In genomic region chr5:71586941-71587708, GRCh38 we compare ENCODE assay signal across 8 cellular contexts. TPM values are rescaled to one million over a fixed set of nuclear protein-coding genes. Genes with fewer than 3 reads are reported as not detected.
DNase-seq lines count a peak whose midpoint lies in the region; ATAC-seq and TF ChIP-seq lines count a peak whose summit lies in the region.

Gene MCCC2, plus strand, starts transcription at chr5:71587340. Its CDS starts 86 bp downstream, at chr5:71587426.

- CTCF ChIA-PET in RWPE1 (lab: Yijun Ruan, JAX): interaction anchor here (0.6 to 4.1 kb wide), 3 partner anchors 14 to 120 kb away, joined by 3 to 18 read pairs (median 4); no protein-coding TSS in a partner anchor

- intact Hi-C loops in activated T-helper 2 cell treated with anti-CD3 and anti-CD28 coated beads, Interferon-gamma antibody, Interleukin-2, Interleukin-4, amounts not matched to agents 10 μg/mL and 5 μg/mL and 100 μg/mL, durations not matched to agents 14 hours and 24 hours and 36 hours (cut with micrococcal nuclease): loop anchor here (1.0 to 10.0 kb wide), 4 partner anchors 14 to 720 kb away; partner anchors contain the start of gene BDP1

- POLR2A ChIA-PET in RWPE1 (lab: Yijun Ruan, JAX; ENCODE audit: low non-redundant PET): interaction anchor here (0.8 to 2.0 kb wide), 2 partner anchors 14 to 112 kb away, joined by 3 to 9 read pairs; no protein-coding TSS in a partner anchor
- POLR2A ChIA-PET in naive thymus-derived CD8-positive, alpha-beta T cell (lab: Charles Lee): interaction anchor here (0.6 to 2.3 kb wide), 4 partner anchors 14 to 132 kb away, joined by 3 to 25 read pairs (median 6); partner anchors contain the start of gene BDP1

- H3K27ac ChIP-seq in RWPE1: peak within 1 kb of the TSS; percentile 85

- peaks cover 14% of the 10 kb centered on the region for H3K36me3 Mint-ChIP-seq in activated T-helper 2 cell treated with anti-CD3 and anti-CD28 coated beads, Interferon-gamma antibody, Interleukin-2, Interleukin-4, amounts not matched to agents 10 μg/mL and 5 μg/mL and 100 μg/mL, durations not matched to agents 14 hours and 24 hours and 36 hours (ENCODE audit: low read depth)
- peaks cover 0 to 3% (median 0%) of the 10 kb centered on the region in 3 donors for H3K36me3 Mint-ChIP-seq in naive thymus-derived CD8-positive, alpha-beta T cell
- H3K36me3 Mint-ChIP-seq in stimulated activated naive B cell treated with anti-CD40 and anti-IgM and Interleukin-4, amounts not matched to agents 10 μg/mL and 1 μg/mL and 100 μg/mL, for 72 hours: peaks cover 7 to 26% of the 10 kb centered on the region in 2 donors

- H3K4me3 Mint-ChIP-seq in activated T-helper 2 cell treated with anti-CD3 and anti-CD28 coated beads, Interferon-gamma antibody, Interleukin-2, Interleukin-4, amounts not matched to agents 10 μg/mL and 5 μg/mL and 100 μg/mL, durations not matched to agents 14 hours and 24 hours and 36 hours (ENCODE audit: low read depth): peak within 1 kb of the TSS; percentile 94
- H3K4me3 Mint-ChIP-seq in naive thymus-derived CD8-positive, alpha-beta T cell: peak within 1 kb of the TSS; percentile 90 to 100 (median 98)
- H3K4me3 Mint-ChIP-seq in stimulated activated naive B cell treated with anti-CD40 and anti-IgM and Interleukin-4, amounts not matched to agents 10 μg/mL and 1 μg/mL and 100 μg/mL, for 72 hours: peak within 1 kb of the TSS; percentile 93 to 97

- peak within 1 kb of the TSS; percentile 72 for H3K4me3 ChIP-seq in fibroblast of mammary gland (ENCODE audit: control insufficient read depth, low read depth, low read length)

- ATAC-seq in naive thymus-derived CD8-positive, alpha-beta T cell: peak; percentile 97 to 98
- peak; percentile 98 to 99 for ATAC-seq in stimulated activated naive B cell treated with anti-CD40 and anti-IgM and Interleukin-4, amounts not matched to agents 10 μg/mL and 1 μg/mL and 100 μg/mL, for 72 hours (replicated peaks)

- H3K27ac Mint-ChIP-seq in activated T-helper 2 cell treated with anti-CD3 and anti-CD28 coated beads, Interferon-gamma antibody, Interleukin-2, Interleukin-4, amounts not matched to agents 10 μg/mL and 5 μg/mL and 100 μg/mL, durations not matched to agents 14 hours and 24 hours and 36 hours: peak within 1 kb of the TSS; percentile 99
- peak within 1 kb of the TSS; percentile 94 to 100 (median 98) for H3K27ac Mint-ChIP-seq in naive thymus-derived CD8-positive, alpha-beta T cell
- H3K27ac Mint-ChIP-seq in stimulated activated naive B cell treated with anti-CD40 and anti-IgM and Interleukin-4, amounts not matched to agents 10 μg/mL and 1 μg/mL and 100 μg/mL, for 72 hours: peak within 1 kb of the TSS; percentile 99

- TF ChIP-seq CTCF in RWPE1 (conservative IDR thresholded peaks at IDR 0.05; ENCODE audit: low read depth): no peak
- no peak for TF ChIP-seq CTCF in fibroblast of mammary gland (conservative IDR thresholded peaks at IDR 0.05; ENCODE audit: control insufficient read depth, insufficient read depth, low read depth, low read length)

- H3K27me3 Mint-ChIP-seq in activated T-helper 2 cell treated with anti-CD3 and anti-CD28 coated beads, Interferon-gamma antibody, Interleukin-2, Interleukin-4, amounts not matched to agents 10 μg/mL and 5 μg/mL and 100 μg/mL, durations not matched to agents 14 hours and 24 hours and 36 hours (ENCODE audit: low read depth): no peaks in the 10 kb centered on the region
- no peaks in the 10 kb centered on the region for H3K27me3 Mint-ChIP-seq in naive thymus-derived CD8-positive, alpha-beta T cell
- no peaks in the 10 kb centered on the region for H3K27me3 Mint-ChIP-seq in stimulated activated naive B cell treated with anti-CD40 and anti-IgM and Interleukin-4, amounts not matched to agents 10 μg/mL and 1 μg/mL and 100 μg/mL, for 72 hours

- DNase-seq in EL (peak; percentile 97), H4 (ENCODE audit: low spot score) (peak; percentile 95), LoVo (ENCODE audit: low spot score) (peak; percentile 98), RWPE1 (ENCODE audit: low spot score) (peak; percentile 97), fibroblast of mammary gland (ENCODE audit: low read depth) (peak; percentile 92)
- DNase-seq in activated T-helper 2 cell treated with anti-CD3 and anti-CD28 coated beads, Interferon-gamma antibody, Interleukin-2, Interleukin-4, amounts not matched to agents 10 μg/mL and 5 μg/mL and 100 μg/mL, durations not matched to agents 14 hours and 24 hours and 36 hours (ENCODE audit: low spot score): peak; percentile 97
- peak; percentile 89 to 98 (median 95) for DNase-seq in naive thymus-derived CD8-positive, alpha-beta T cell
- DNase-seq in stimulated activated naive B cell treated with anti-CD40 and anti-IgM and Interleukin-4, amounts not matched to agents 10 μg/mL and 1 μg/mL and 100 μg/mL, for 72 hours: peak; percentile 98

- H3K4me1 Mint-ChIP-seq in activated T-helper 2 cell treated with anti-CD3 and anti-CD28 coated beads, Interferon-gamma antibody, Interleukin-2, Interleukin-4, amounts not matched to agents 10 μg/mL and 5 μg/mL and 100 μg/mL, durations not matched to agents 14 hours and 24 hours and 36 hours (ENCODE audit: low read depth): peaks cover 32% of the 10 kb centered on the region
- peaks cover 15 to 51% (median 42%) of the 10 kb centered on the region in 4 donors for H3K4me1 Mint-ChIP-seq in naive thymus-derived CD8-positive, alpha-beta T cell
- peaks cover 22 to 30% of the 10 kb centered on the region in 2 donors for H3K4me1 Mint-ChIP-seq in stimulated activated naive B cell treated with anti-CD40 and anti-IgM and Interleukin-4, amounts not matched to agents 10 μg/mL and 1 μg/mL and 100 μg/mL, for 72 hours

- H3K9me3 Mint-ChIP-seq in activated T-helper 2 cell treated with anti-CD3 and anti-CD28 coated beads, Interferon-gamma antibody, Interleukin-2, Interleukin-4, amounts not matched to agents 10 μg/mL and 5 μg/mL and 100 μg/mL, durations not matched to agents 14 hours and 24 hours and 36 hours: no peaks in the 10 kb centered on the region
- H3K9me3 Mint-ChIP-seq in naive thymus-derived CD8-positive, alpha-beta T cell: peaks cover 0 to 2% (median 0%) of the 10 kb centered on the region in 9 donors
- H3K9me3 Mint-ChIP-seq in stimulated activated naive B cell treated with anti-CD40 and anti-IgM and Interleukin-4, amounts not matched to agents 10 μg/mL and 1 μg/mL and 100 μg/mL, for 72 hours: peaks cover 0 to 10% of the 10 kb centered on the region in 2 donors

RNA-seq across cellular contexts. Expression of gene MCCC2, which starts in this region (rescaled TPM):
- total RNA-seq in H4 (2014; rRNA removed; shearing (Covaris generic)): 46.2 and 50.3 TPM in 2 replicates
- total RNA-seq in activated T-helper 2 cell treated with anti-CD3 and anti-CD28 coated beads, Interferon-gamma antibody, Interleukin-2, Interleukin-4, amounts not matched to agents 10 μg/mL and 5 μg/mL and 100 μg/mL, durations not matched to agents 14 hours and 24 hours and 36 hours: 59.7 and 60.0 TPM in 2 replicates
- 10 to 100 TPM; 40.6 to 44.1 TPM for total RNA-seq in naive thymus-derived CD8-positive, alpha-beta T cell
- polyA plus RNA-seq in naive thymus-derived CD8-positive, alpha-beta T cell: 10 to 100 TPM; 22.4 to 28.9 (median 25.5) TPM

Comparison
In these comparisons a context has a peak if more than half of its experiments do, and no peak if none do; other contexts are left out.
1. Peak in every context shown above with its lines: DNase-seq, ATAC-seq, H3K4me3 ChIP-seq and H3K27ac ChIP-seq.